1 cellular context compared by ENCODE assay signal in the genomic region with DNA sequence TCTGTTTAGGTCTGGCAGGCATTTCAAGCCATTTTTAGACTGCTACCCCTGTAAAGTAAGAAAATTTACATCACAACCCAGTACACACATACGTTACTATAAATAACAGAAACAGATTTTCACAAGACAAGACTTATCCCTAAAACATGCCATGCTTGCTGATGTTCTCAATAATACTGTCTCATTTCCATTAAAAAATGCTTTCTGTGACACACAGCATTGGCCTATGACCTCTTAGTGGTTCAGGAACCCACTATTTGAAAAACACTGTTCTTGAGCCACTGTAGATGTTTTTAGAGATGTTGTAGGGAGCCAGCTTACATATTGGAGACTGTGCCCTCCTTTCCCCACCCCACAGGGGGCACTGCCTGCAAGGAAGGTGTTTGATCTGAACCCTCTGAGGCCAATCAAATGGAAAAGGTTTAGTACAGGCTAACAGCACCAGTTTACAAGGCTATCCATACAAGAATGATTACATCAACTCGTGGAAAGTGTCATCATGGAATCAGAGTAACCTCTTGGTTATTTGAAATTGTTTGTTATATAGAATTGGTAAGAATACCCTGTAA.
A peak's percentile ranks its signal among the peaks of the same experiment; 100 is the strongest.
TF ChIP-seq lines count a peak whose summit lies in the region.

No MANE protein-coding gene starts in this region.

TF ChIP-seq in HepG2, 621 proteins besides CTCF, POLR2A, EP300 and RAD21:
- TF ChIP-seq MAFK (conservative IDR thresholded peaks at IDR 0.05 in 1 of 2, IDR thresholded peaks at IDR 0.05 in 1 of 2; ENCODE audit: low read length in 2 of 2) (no peak), STAG1 (CRISPR knock-in tag; IDR thresholded peaks at IDR 0.05) (peak; percentile 14; the same call in 1 of the 2 replicates)
